10 cellular contexts compared by ENCODE assay signal in the genomic region with DNA sequence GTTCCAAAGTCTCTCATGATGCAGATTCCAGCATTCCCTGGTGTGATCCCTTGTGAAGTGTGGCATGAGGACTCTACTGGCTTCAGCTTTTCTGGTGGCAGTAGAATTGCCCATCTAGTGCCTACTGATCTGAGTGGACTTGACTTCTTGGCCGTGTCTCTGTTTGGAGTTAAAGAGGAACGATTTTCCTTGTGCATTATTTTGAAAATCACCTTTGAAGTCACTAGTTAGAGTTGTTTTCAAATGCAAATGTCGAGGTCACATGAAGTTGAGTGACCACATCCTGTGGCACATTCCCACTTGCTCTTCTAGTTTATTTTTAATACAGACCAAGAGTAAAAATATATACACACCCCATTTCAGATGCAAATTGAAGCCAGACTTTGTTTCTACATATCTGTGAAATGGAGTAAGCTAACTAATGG.
DNase-seq lines count a peak whose midpoint lies in the region; ATAC-seq lines count a peak whose summit lies in the region.
"Had no signal": no experiment of that assay in that cellular context is flagged by ENCODE, and none has a peak within 500 bp of the region (broad histone marks: within the 10 kb centered on the region; RNA-seq: fewer than 3 reads in every experiment).

No MANE protein-coding gene starts in this region.

- no peak overlapping the region for H3K27ac ChIP-seq in effector memory CD4-positive, alpha-beta T cell (ENCODE audit: insufficient read depth, low read length, poor library complexity, severe bottlenecking)

- ATAC-seq in GM21381 (IDR thresholded peaks at IDR 0.05; ENCODE audit: unreplicated experiment) (peak; percentile 82), HG03442 (IDR thresholded peaks at IDR 0.05; ENCODE audit: unreplicated experiment) (peak; percentile 57)
- ATAC-seq: K562 had no signal

- no peaks in the 10 kb centered on the region for H3K36me3 ChIP-seq in effector memory CD4-positive, alpha-beta T cell (ENCODE audit: control insufficient read depth, insufficient read depth, low read length)

- DNase-seq in EL (peak; percentile 36), NCI-H526 treated with DMSO at 0.1 percent for 48 hours (lab: John Stamatoyannopoulos, UW) (no peak), RPMI8226 (no peak)
- no peak for DNase-seq in effector memory CD4-positive, alpha-beta T cell
- no peak for DNase-seq in activated CD4-positive, CD25-positive, alpha-beta regulatory T cell (lab: John Stamatoyannopoulos, UW)
- no peak for DNase-seq in effector CD8-positive, alpha-beta T cell (lab: John Stamatoyannopoulos, UW)
- DNase-seq: dermis blood vessel endothelial cell had no signal

- peak overlapping the region; percentile 0 for H3K4me3 ChIP-seq in effector memory CD4-positive, alpha-beta T cell (ENCODE audit: insufficient read depth, low read depth, low read length, poor library complexity, severe bottlenecking)
- H3K4me3 ChIP-seq: K562 had no signal

- H3K4me1 ChIP-seq in effector memory CD4-positive, alpha-beta T cell (ENCODE audit: control insufficient read depth, insufficient read depth, low read length, poor library complexity, severe bottlenecking) = peaks cover 21% of the 10 kb centered on the region

- H3K9me3 ChIP-seq in effector memory CD4-positive, alpha-beta T cell (ENCODE audit: control insufficient read depth, low read length) = no peaks in the 10 kb centered on the region

- H3K27me3 ChIP-seq in effector memory CD4-positive, alpha-beta T cell (replicated peaks; ENCODE audit: control insufficient read depth, insufficient read depth, low read length, poor library complexity, severe bottlenecking) = no peaks in the 10 kb centered on the region
